In the genomic region with DNA sequence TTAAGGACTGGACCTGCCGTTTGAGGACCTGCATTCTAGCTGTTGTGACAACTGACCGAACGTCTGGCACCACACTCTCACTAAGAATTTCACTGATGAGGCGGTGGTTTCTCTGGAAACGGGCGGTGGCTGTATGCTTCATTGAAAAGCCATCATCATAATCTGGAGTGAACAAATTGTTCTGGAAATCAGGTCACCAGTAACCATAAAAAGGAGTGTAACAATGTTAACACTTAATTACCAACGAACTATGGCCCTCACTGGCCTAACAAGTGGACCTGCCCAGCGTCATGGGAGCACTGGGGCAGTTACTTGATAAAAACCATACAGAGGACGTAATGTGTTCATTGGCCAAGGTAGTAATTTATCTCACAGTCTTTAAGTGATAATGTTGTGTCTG, we compare ENCODE assay signal across 28 cellular contexts. TPM values are rescaled to one million over a fixed set of nuclear protein-coding genes. Genes with fewer than 3 reads are reported as not detected.
A peak's percentile ranks its signal among the peaks of the same experiment; 100 is the strongest.
DNase-seq lines count a peak whose midpoint lies in the region; ATAC-seq, FAIRE-seq and TF ChIP-seq lines count a peak whose summit lies in the region.
"Had no signal": no experiment of that assay in that cellular context is flagged by ENCODE, and none has a peak within 500 bp of the region (broad histone marks: within the 10 kb centered on the region; RNA-seq: fewer than 3 reads in every experiment).

No MANE protein-coding gene starts in this region.

- peaks cover 67% of the 10 kb centered on the region for H3K36me3 Mint-ChIP-seq in activated CD4-positive, alpha-beta T cell treated with anti-CD3 and anti-CD28 coated beads, Interleukin-2, amount 10 ng/mL, durations not matched to agents 24 days and 14 days (ENCODE audit: low read depth)

- no peak for TF ChIP-seq POLR2A in H54 (IDR thresholded peaks at IDR 0.05; ENCODE audit: low read depth, low read length)
- no peak for TF ChIP-seq POLR2A in gastroesophageal sphincter (IDR thresholded peaks at IDR 0.05)

- no peak overlapping the region for H3K4me3 ChIP-seq in gastroesophageal sphincter
- H3K4me3 ChIP-seq: K562, SJCRH30 had no signal

- TF ChIP-seq CTCF in gastroesophageal sphincter (IDR thresholded peaks at IDR 0.05): no peak

- no peaks in the 10 kb centered on the region for H3K9me3 ChIP-seq in gastroesophageal sphincter
- H3K9me3 ChIP-seq: BE2C, SJCRH30 had no signal

- no peak overlapping the region for H3K4me3 Mint-ChIP-seq in activated CD4-positive, alpha-beta T cell treated with anti-CD3 and anti-CD28 coated beads, Interleukin-2, amount 10 ng/mL, durations not matched to agents 24 days and 14 days
- H3K4me3 Mint-ChIP-seq: CD14-positive monocyte; CD8-positive, alpha-beta memory T cell had no signal

- no peak for TF ChIP-seq EP300 in gastroesophageal sphincter (IDR thresholded peaks at IDR 0.05)

- peak; percentile 15 for FAIRE-seq in H54 (lab: Jason Lieb, UNC)
- FAIRE-seq: GM19239, K562 had no signal

- peak overlapping the region in 1 of 4 donors; percentile 3 for H3K27ac ChIP-seq in gastroesophageal sphincter
- H3K27ac ChIP-seq: SJCRH30 had no signal

- H3K4me1 Mint-ChIP-seq in activated CD4-positive, alpha-beta T cell treated with anti-CD3 and anti-CD28 coated beads, Interleukin-2, amount 10 ng/mL, durations not matched to agents 24 days and 14 days: peaks cover 13% of the 10 kb centered on the region
- H3K4me1 Mint-ChIP-seq: CD14-positive monocyte had no signal

- intact Hi-C loops in activated CD4-positive, alpha-beta T cell treated with anti-CD3 and anti-CD28 coated beads, Interleukin-2, amount 10 ng/mL, durations not matched to agents 24 days and 14 days (cut with micrococcal nuclease): no loop called here

- H3K27me3 Mint-ChIP-seq in activated CD4-positive, alpha-beta T cell treated with anti-CD3 and anti-CD28 coated beads, Interleukin-2, amount 10 ng/mL, durations not matched to agents 24 days and 14 days: no peaks in the 10 kb centered on the region
- H3K27me3 Mint-ChIP-seq: CD8-positive, alpha-beta memory T cell had no signal

- peak; percentile 49 for DNase-seq in activated CD4-positive, alpha-beta T cell treated with anti-CD3 and anti-CD28 coated beads, Interleukin-2, amount 10 ng/mL, durations not matched to agents 24 days and 14 days
- DNase-seq in activated CD4-positive, alpha-beta T cell treated with anti-CD3 and anti-CD28 coated beads for 48 hours: no peak
- no peak for DNase-seq in H54 (ENCODE audit: insufficient read length, low spot score)
- DNase-seq in retina: peak; percentile 74
- DNase-seq in NCI-H2081 treated with DMSO at 0.1 percent for 48 hours (lab: John Stamatoyannopoulos, UW): no peak
- DNase-seq: 8988T; ACHN; BE2C; CD8-positive, alpha-beta memory T cell; DMS79 treated with DMSO at 0.1 percent for 48 hours; Kasumi-1; NCI-H1105; NCI-H146; NCI-H1930; NCI-H446; NCI-H524 treated with DMSO at 0.1 percent for 48 hours; NCI-H774; PC-3; SJCRH30 had no signal

- H3K36me3 ChIP-seq in gastroesophageal sphincter: peaks cover 28 to 99% of the 10 kb centered on the region in 2 donors

- peak; percentile 25 for ATAC-seq in gastroesophageal sphincter
- no peak for ATAC-seq in HG03196 (IDR thresholded peaks at IDR 0.05; ENCODE audit: unreplicated experiment)
- no peak for ATAC-seq in HG03135 (IDR thresholded peaks at IDR 0.05; ENCODE audit: unreplicated experiment)
- ATAC-seq: K562, PC-3, Right ventricle myocardium inferior had no signal

- WGBS in gastroesophageal sphincter (ENCODE audit: low coverage in 1 of 2), 2 donors: 64 to 75% methylated on average over 7 to 9 of the region's 9 CpGs

- H3K27me3 ChIP-seq in gastroesophageal sphincter: no peaks in the 10 kb centered on the region
- H3K27me3 ChIP-seq: BE2C, SJCRH30 had no signal

- no peaks in the 10 kb centered on the region for H3K4me1 ChIP-seq in gastroesophageal sphincter
- H3K4me1 ChIP-seq: BE2C, SJCRH30 had no signal

- H3K9me3 Mint-ChIP-seq in activated CD4-positive, alpha-beta T cell treated with anti-CD3 and anti-CD28 coated beads, Interleukin-2, amount 10 ng/mL, durations not matched to agents 24 days and 14 days: no peaks in the 10 kb centered on the region
- H3K9me3 Mint-ChIP-seq: CD14-positive monocyte; CD8-positive, alpha-beta memory T cell had no signal

- no peak overlapping the region for H3K27ac Mint-ChIP-seq in activated CD4-positive, alpha-beta T cell treated with anti-CD3 and anti-CD28 coated beads, Interleukin-2, amount 10 ng/mL, durations not matched to agents 24 days and 14 days
- H3K27ac Mint-ChIP-seq: CD14-positive monocyte had no signal

RNA-seq across cellular contexts. Expression of gene SMARCE1, which starts 15.4 kb away (rescaled TPM):
- total RNA-seq in activated CD4-positive, alpha-beta T cell treated with anti-CD3 and anti-CD28 coated beads, Interleukin-2, amount 10 ng/mL, durations not matched to agents 24 days and 14 days: 122 and 125 TPM in 2 replicates
- 100 to 1,000 TPM; 102 to 131 (median 109) TPM for total RNA-seq in gastroesophageal sphincter

RNA-seq across cellular contexts. Expression of gene KRT222, which starts 32.8 kb away (rescaled TPM):
- total RNA-seq in activated CD4-positive, alpha-beta T cell treated with anti-CD3 and anti-CD28 coated beads, Interleukin-2, amount 10 ng/mL, durations not matched to agents 24 days and 14 days: not detected in 2 replicates
- total RNA-seq in gastroesophageal sphincter: 10 to 100 TPM in 1 of 4 donors, 1 to 10 TPM in 2, under 1 TPM in 1; 0.94 to 17.8 (median 1.8) TPM
- total RNA-seq: CD8-positive, alpha-beta memory T cell; HT-29; PC-3; RPMI7951; SJCRH30 had no signal

Comparison
In these comparisons a context has a peak if more than half of its experiments do, and no peak if none do; other contexts are left out.
1. DNase-seq: peak in activated CD4-positive, alpha-beta T cell treated with anti-CD3 and anti-CD28 coated beads, Interleukin-2, amount 10 ng/mL, durations not matched to agents 24 days and 14 days (single experiment) and retina (single experiment); none in activated CD4-positive, alpha-beta T cell treated with anti-CD3 and anti-CD28 coated beads for 48 hours (single experiment), H54 (single experiment) and NCI-H2081 treated with DMSO at 0.1 percent for 48 hours (single experiment).